Comparison of ENCODE assay signal across 28 cellular contexts in genomic region chr4:7701866-7702649, GRCh38.
DNase-seq lines count a peak whose midpoint lies in the region; ATAC-seq, FAIRE-seq and TF ChIP-seq lines count a peak whose summit lies in the region.
"Had no signal": no experiment of that assay in that cellular context is flagged by ENCODE, and none has a peak within 500 bp of the region (broad histone marks: within the 10 kb centered on the region; RNA-seq: fewer than 3 reads in every experiment).

No MANE protein-coding gene starts in this region.

- peak overlapping the region; percentile 83; the same call in 1 of the 2 replicates for H2BK5ac ChIP-seq in H1 (ENCODE audit: low read depth, low read length)

- TF ChIP-seq POLR2A in H1 (IDR thresholded peaks at IDR 0.05; ENCODE audit: control extremely low read depth in 1 of 2, low read depth in 2 of 2, low read length in 2 of 2) = no peak

- H2BK15ac ChIP-seq in H1 (ENCODE audit: low read length) = no peak overlapping the region

- no peak overlapping the region for H3K4me3 Mint-ChIP-seq in osteocyte (ENCODE audit: unreplicated experiment)
- H3K4me3 Mint-ChIP-seq: activated T-cell treated with anti-CD3 and anti-CD28 coated beads, Interleukin-2, amount 50 U/mL, for 72 hours; CD4-positive, CD25-positive, alpha-beta regulatory T cell had no signal

- TF ChIP-seq EP300 in H1 (IDR thresholded peaks at IDR 0.05; ENCODE audit: borderline replicate concordance in 1 of 2, low read depth in 2 of 2, low read length in 2 of 2) = no peak

- H3K27ac ChIP-seq in right atrium auricular region (no peak overlapping the region), H1 (ENCODE audit: low read depth, low read length) (no peak overlapping the region; the same call in 1 of the 2 replicates)
- H3K27ac ChIP-seq: esophagus muscularis mucosa, heart right ventricle, left ventricle myocardium inferior, right lobe of liver, SJSA1, tibial nerve, VCaP had no signal

- no peak overlapping the region for H2BK120ac ChIP-seq in H1 (replicated peaks; ENCODE audit: low read depth, low read length)

- no peaks in the 10 kb centered on the region for H3K27me3 ChIP-seq in right atrium auricular region
- H3K27me3 ChIP-seq in H1 (replicated peaks in 1 of 4; ENCODE audit: control insufficient read depth in 3 of 4, extremely low read depth in 1 of 4, insufficient read depth in 3 of 4, low read length in 3 of 4) = no peaks in the 10 kb centered on the region
- H3K27me3 ChIP-seq: esophagus muscularis mucosa, right lobe of liver, tibial nerve had no signal

- peak overlapping the region; percentile 32 for H3K18ac ChIP-seq in H1 (ENCODE audit: extremely low read depth, low read length)

- H3K9me3 ChIP-seq in right atrium auricular region (no peaks in the 10 kb centered on the region), H1 (ENCODE audit: insufficient read depth in 2 of 2, low read depth in 1 of 2, low read length in 1 of 2) (no peaks in the 10 kb centered on the region)
- H3K9me3 ChIP-seq: esophagus muscularis mucosa, heart right ventricle, left ventricle myocardium inferior, right lobe of liver, SJSA1, tibial nerve had no signal

- no peak overlapping the region for H4K5ac ChIP-seq in H1 (ENCODE audit: insufficient read length, low read depth, low read length)

- peak; percentile 63 for DNase-seq in Right ventricle myocardium inferior (ENCODE audit: missing footprints)
- no peak for DNase-seq in right atrium auricular region (ENCODE audit: low spot score)
- peak; percentile 9 for DNase-seq in KBM-7
- no peak for DNase-seq in H1 (ENCODE audit: low read depth in 1 of 2, low spot score in 2 of 2)
- DNase-seq in NCI-H510A (lab: John Stamatoyannopoulos, UW) = no peak
- no peak for DNase-seq in osteocyte (ENCODE audit: extremely low spot score, unreplicated experiment)
- DNase-seq: activated CD4-positive, alpha-beta T cell treated with anti-CD3 and anti-CD28 coated beads for 48 hours; activated naive CD4-positive, alpha-beta T cell; CD4-positive, CD25-positive, alpha-beta regulatory T cell; foreskin melanocyte; heart right ventricle; left ventricle myocardium inferior; MV-4-11; NCI-H146; NCI-H446; NCI-H82; right lobe of liver; T1000 had no signal

- WGBS in H1 (ENCODE audit: extremely low coverage in 1 of 2, insufficient coverage in 1 of 2, insufficient read length in 1 of 2, insufficient replicate concordance in 2 of 2, low coverage in 1 of 2, low lambda C conversion rate in 2 of 2, missing lambda C conversion rate in 1 of 2), 2 experiments = 86% methylated on average over 17 of the region's 19 CpGs; no CpG with 5 or more reads in 1 of the 2 experiments

- no peak overlapping the region for H3K4me3 ChIP-seq in right atrium auricular region
- H3K4me3 ChIP-seq in H1 (ENCODE audit: extremely low read depth in 1 of 4, insufficient read depth in 2 of 4, low read depth in 3 of 4, low read length in 4 of 4) = no peak overlapping the region
- H3K4me3 ChIP-seq: esophagus muscularis mucosa, heart right ventricle, left ventricle myocardium inferior, right lobe of liver, SJSA1, tibial nerve had no signal

- no peaks in the 10 kb centered on the region for H4K20me1 ChIP-seq in H1 (replicated peaks in 1 of 2; ENCODE audit: control insufficient read depth in 1 of 2, insufficient read depth in 2 of 2, low read length in 2 of 2)

- intact Hi-C loops in Right ventricle myocardium inferior (cut with DNase I) = no loop called here

- no peaks in the 10 kb centered on the region for H3K36me3 Mint-ChIP-seq in osteocyte (ENCODE audit: unreplicated experiment)
- H3K36me3 Mint-ChIP-seq: CD4-positive, CD25-positive, alpha-beta regulatory T cell had no signal

- peak overlapping the region; percentile 58 for H3K4ac ChIP-seq in H1 (replicated peaks; ENCODE audit: insufficient read length, low read depth, low read length)

- peaks cover 9% of the 10 kb centered on the region for H3K4me1 Mint-ChIP-seq in osteocyte (ENCODE audit: unreplicated experiment)
- H3K4me1 Mint-ChIP-seq: CD4-positive, CD25-positive, alpha-beta regulatory T cell had no signal

- H3K36me3 ChIP-seq in right atrium auricular region (no peaks in the 10 kb centered on the region), H1 (ENCODE audit: control insufficient read depth in 2 of 4, insufficient read depth in 4 of 4, low read length in 3 of 4) (no peaks in the 10 kb centered on the region)
- H3K36me3 ChIP-seq: esophagus muscularis mucosa, heart right ventricle, left ventricle myocardium inferior, right lobe of liver, SJSA1 had no signal

- no peak for TF ChIP-seq CTCF in right atrium auricular region (IDR thresholded peaks at IDR 0.05)
- TF ChIP-seq CTCF in H1 (IDR thresholded peaks at IDR 0.05; ENCODE audit: control extremely low read depth in 1 of 3, insufficient read depth in 1 of 3, low read depth in 1 of 3, low read length in 3 of 3) = no peak
- TF ChIP-seq CTCF in osteocyte (IDR thresholded peaks at IDR 0.05) = no peak

- ATAC-seq in Right ventricle myocardium inferior (no peak), GM21576 (IDR thresholded peaks at IDR 0.05; ENCODE audit: unreplicated experiment) (no peak)
- ATAC-seq: heart right ventricle, HepG2, right lobe of liver had no signal

- H3K56ac ChIP-seq in H1 (replicated peaks; ENCODE audit: insufficient read length, low read depth, low read length) = no peak overlapping the region

- no peaks in the 10 kb centered on the region for H3K23me2 ChIP-seq in H1 (ENCODE audit: low read depth, low read length)

- H3K79me2 ChIP-seq in H1 (ENCODE audit: control insufficient read depth in 1 of 2, insufficient read depth in 2 of 2, low read length in 2 of 2) = no peaks in the 10 kb centered on the region

- H2BK20ac ChIP-seq in H1 (ENCODE audit: low read length) = peak overlapping the region; percentile 80; the same call in 1 of the 2 replicates

- no peak overlapping the region for H4K8ac ChIP-seq in H1 (ENCODE audit: extremely low read depth, insufficient read depth, low read length)

- H2AFZ ChIP-seq in H1 (ENCODE audit: low read length) = no peak overlapping the region

- no peak overlapping the region for H3K9ac ChIP-seq in H1 (replicated peaks in 1 of 4; ENCODE audit: extremely low read depth in 1 of 4, low read depth in 3 of 4, low read length in 3 of 4)

- H3K27ac Mint-ChIP-seq in osteocyte (ENCODE audit: unreplicated experiment) = no peak overlapping the region
- H3K27ac Mint-ChIP-seq: CD4-positive, CD25-positive, alpha-beta regulatory T cell had no signal

- H3K23ac ChIP-seq in H1 (ENCODE audit: insufficient read length) = no peak overlapping the region

- CTCF ChIA-PET in H1 (lab: Charles Lee; ENCODE audit: partially characterized antibody) = interaction anchor here (0.6 to 1.2 kb wide), 2 partner anchors 203 to 313 kb away, joined by 3 to 4 read pairs; no protein-coding TSS in a partner anchor

- peaks cover 17% of the 10 kb centered on the region for H3K27me3 Mint-ChIP-seq in osteocyte (ENCODE audit: unreplicated experiment)

- no peak overlapping the region for H3K4me2 ChIP-seq in H1 (ENCODE audit: insufficient read depth in 1 of 2, low read depth in 2 of 2, low read length in 2 of 2)

- peak overlapping the region; percentile 80; the same call in 1 of the 2 replicates for H2BK12ac ChIP-seq in H1 (ENCODE audit: low read depth, low read length)

- in situ Hi-C loops in KBM-7 (cut with MboI; ENCODE audit: low pct_unique_long_range_greater_than_20kb, low sequenced_read_pairs) = no loop called here

- no peak for TF ChIP-seq RAD21 in H1 (IDR thresholded peaks at IDR 0.05 in 1 of 2, conservative IDR thresholded peaks at IDR 0.05 in 1 of 2; ENCODE audit: low read depth in 2 of 2, low read length in 2 of 2)

- H3K79me1 ChIP-seq in H1 (ENCODE audit: low read depth, low read length) = no peaks in the 10 kb centered on the region

- H2AK5ac ChIP-seq in H1 (ENCODE audit: low read depth, low read length) = no peak overlapping the region

- FAIRE-seq in H1 (lab: Jason Lieb, UNC) = no peak
- FAIRE-seq: GM12891, HepG2, keratinocyte, RCC 7860 had no signal

- H3K14ac ChIP-seq in H1 (ENCODE audit: insufficient read length) = no peak overlapping the region

- POLR2A ChIA-PET in H1 (lab: Charles Lee; ENCODE audit: partially characterized antibody) = no interaction called here

- H3K4me1 ChIP-seq in right atrium auricular region (no peaks in the 10 kb centered on the region), H1 (replicated peaks in 1 of 4; ENCODE audit: control insufficient read depth in 3 of 4, insufficient read depth in 4 of 4, low read length in 3 of 4) (peaks cover 0 to 9% (median 6%) of the 10 kb centered on the region in 4 experiments; a peak in 5 of 7 replicates)
- H3K4me1 ChIP-seq: right lobe of liver, SJSA1 had no signal

- H3K9me3 Mint-ChIP-seq in osteocyte (ENCODE audit: unreplicated experiment) = no peaks in the 10 kb centered on the region
- H3K9me3 Mint-ChIP-seq: activated T-cell treated with anti-CD3 and anti-CD28 coated beads, Interleukin-2, amount 50 U/mL, for 72 hours had no signal

- peak overlapping the region; percentile 58 for H4K91ac ChIP-seq in H1 (replicated peaks; ENCODE audit: insufficient read length, low read length)

TF ChIP-seq in H1, 55 proteins besides CTCF, POLR2A, EP300 and RAD21 (continues in another document):
- TF ChIP-seq EZH2 (IDR thresholded peaks at IDR 0.05; ENCODE audit: low read depth, low read length, severe bottlenecking) (no peak), ASH2L (IDR thresholded peaks at IDR 0.05; ENCODE audit: low read length) (no peak), KDM5A (IDR thresholded peaks at IDR 0.05; ENCODE audit: low read length) (no peak), CREB1 (IDR thresholded peaks at IDR 0.05) (no peak), POLR2AphosphoS5 (IDR thresholded peaks at IDR 0.05; ENCODE audit: low read depth, low read length) (no peak), GABPA (IDR thresholded peaks at IDR 0.05; ENCODE audit: borderline replicate concordance, insufficient read depth, low read length) (no peak), SP4 (IDR thresholded peaks at IDR 0.05; ENCODE audit: low read length) (no peak), TBP (IDR thresholded peaks at IDR 0.05; ENCODE audit: low read depth, low read length) (no peak), KDM1A (IDR thresholded peaks at IDR 0.05; ENCODE audit: borderline replicate concordance, low read length) (no peak), NRF1 (IDR thresholded peaks at IDR 0.05; ENCODE audit: low read depth, low read length) (no peak), MAFK (IDR thresholded peaks at IDR 0.05; ENCODE audit: low read depth, low read length) (no peak), SP2 (IDR thresholded peaks at IDR 0.05; ENCODE audit: low read length) (no peak), RFX5 (IDR thresholded peaks at IDR 0.05; ENCODE audit: borderline replicate concordance, low read depth, low read length) (no peak)

Comparison
In these comparisons a context has a peak if more than half of its experiments do, and no peak if none do; other contexts are left out.
1. DNase-seq: peak in Right ventricle myocardium inferior (single experiment) and KBM-7 (single experiment); none in right atrium auricular region (single experiment), H1 (0 of 2), NCI-H510A (single experiment) and osteocyte (single experiment).